ENCODE assay signal across 8 cellular contexts in genomic region chr14:44316647-44317432, GRCh38.
DNase-seq lines count a peak whose midpoint lies in the region; ATAC-seq and TF ChIP-seq lines count a peak whose summit lies in the region.

No MANE protein-coding gene starts in this region.

- in situ Hi-C loops in Panc1 (cut with HindIII; ENCODE audit: low pct_unique_long_range_greater_than_20kb, low sequenced_read_pairs) = no loop called here

- H2BK5ac ChIP-seq in H9 (ENCODE audit: insufficient read length, low read length) = no peak overlapping the region

- H3K27me3 ChIP-seq in Panc1 (ENCODE audit: control insufficient read depth, insufficient read depth, low read length) = no peaks in the 10 kb centered on the region
- no peaks in the 10 kb centered on the region for H3K27me3 ChIP-seq in upper lobe of left lung
- H3K27me3 ChIP-seq in H9 (ENCODE audit: insufficient read depth, low read length) = no peaks in the 10 kb centered on the region

- H2BK20ac ChIP-seq in H9 (ENCODE audit: low read depth, low read length, poor library complexity, severe bottlenecking) = no peak overlapping the region

- TF ChIP-seq POLR2A in upper lobe of left lung (IDR thresholded peaks at IDR 0.05) = no peak

- H3K56ac ChIP-seq in H9 (ENCODE audit: insufficient read length, low read depth, low read length) = no peak overlapping the region

- H3K4ac ChIP-seq in H9 (ENCODE audit: low read depth, low read length) = no peak overlapping the region

- H3K23ac ChIP-seq in H9 (ENCODE audit: insufficient read length, low read depth, low read length) = no peak overlapping the region

- no peak overlapping the region for H3K4me2 ChIP-seq in H9 (ENCODE audit: insufficient read depth, insufficient read length, low read length)

- H3K4me3 ChIP-seq in Panc1 (ENCODE audit: low read depth in 2 of 2, low read length in 2 of 2) (no peak overlapping the region), fibroblast of mammary gland (ENCODE audit: control insufficient read depth, low read depth, low read length) (no peak overlapping the region), upper lobe of left lung (no peak overlapping the region)

- no peaks in the 10 kb centered on the region for H3K23me2 ChIP-seq in H9 (ENCODE audit: insufficient read length, low read depth, low read length, poor library complexity, severe bottlenecking)

- H3K9me3 Mint-ChIP-seq in H9 = peaks cover 13 to 15% of the 10 kb centered on the region in 2 experiments; a peak in 3 of 5 replicates

- DNase-seq in NCI-H345 (lab: John Stamatoyannopoulos, UW) (peak; percentile 3), NCI-H345 treated with DMSO at 0.1 percent for 48 hours (lab: John Stamatoyannopoulos, UW; ENCODE audit: unreplicated experiment) (no peak), Panc1 (ENCODE audit: low read depth, low spot score) (peak; percentile 57), fibroblast of mammary gland (ENCODE audit: low read depth) (peak; percentile 91), upper lobe of left lung (no peak), H9 (no peak)

- no peaks in the 10 kb centered on the region for H3K79me2 ChIP-seq in H9 (ENCODE audit: insufficient read depth, low read length)

- no peaks in the 10 kb centered on the region for H3K27me3 Mint-ChIP-seq in H9 (ENCODE audit: low read depth)

- no peak overlapping the region for H2BK12ac ChIP-seq in H9 (ENCODE audit: insufficient read length, low read depth, low read length)

- H3K36me3 Mint-ChIP-seq in H9 (ENCODE audit: insufficient read depth in 1 of 3, low read depth in 3 of 3) = no peaks in the 10 kb centered on the region

- no peak overlapping the region for H4K91ac ChIP-seq in H9 (ENCODE audit: insufficient read length, low read depth, low read length)

- no peak for TF ChIP-seq EP300 in upper lobe of left lung (IDR thresholded peaks at IDR 0.05)

- WGBS in upper lobe of left lung, 2 donors = 72 to 73% methylated on average over 7 of the region's 7 CpGs
- no CpG with 5 or more reads among the region's 7 CpGs for WGBS in H9 (ENCODE audit: extremely low coverage, insufficient read length, low lambda C conversion rate)

- intact Hi-C loops in Panc1 (cut with micrococcal nuclease; ENCODE audit: unreplicated experiment) = no loop called here

- H3K4me1 ChIP-seq in Panc1 (ENCODE audit: control insufficient read depth, insufficient read depth, low read length) (peaks cover 4% of the 10 kb centered on the region; the same call in 1 of the 2 replicates), upper lobe of left lung (no peaks in the 10 kb centered on the region), H9 (ENCODE audit: insufficient read depth, low read length) (no peaks in the 10 kb centered on the region)

- peaks cover 7% of the 10 kb centered on the region; the same call in 1 of the 2 replicates for H3K9me3 ChIP-seq in Panc1 (ENCODE audit: control insufficient read depth, insufficient read depth, low read depth, low read length)
- no peaks in the 10 kb centered on the region for H3K9me3 ChIP-seq in upper lobe of left lung
- H3K9me3 ChIP-seq in H9 (ENCODE audit: control insufficient read depth, low read depth, low read length) = no peaks in the 10 kb centered on the region

- POLR2A ChIA-PET in Panc1 (lab: Charles Lee) = no interaction called here

- H3K9ac ChIP-seq in H9 (ENCODE audit: extremely low read depth, insufficient read length, low read length) = no peak overlapping the region

- no peaks in the 10 kb centered on the region for H3K36me3 ChIP-seq in Panc1 (ENCODE audit: control insufficient read depth, insufficient read depth, low read length)
- no peaks in the 10 kb centered on the region for H3K36me3 ChIP-seq in upper lobe of left lung

- CTCF ChIA-PET in Panc1 (lab: Charles Lee) = no interaction called here

- H3K79me1 ChIP-seq in H9 (ENCODE audit: insufficient read depth, low read depth, low read length, poor library complexity, severe bottlenecking) = no peaks in the 10 kb centered on the region

- H4K20me1 ChIP-seq in H9 (ENCODE audit: control insufficient read depth, insufficient read depth, insufficient read length) = no peaks in the 10 kb centered on the region

- H3K18ac ChIP-seq in H9 (ENCODE audit: insufficient read length, low read depth, low read length) = no peak overlapping the region

- BruUV-seq in Panc1 (replicated peaks; lab: Mats Ljungman, UMichigan) = no TSS peak

- H3K27ac ChIP-seq in Panc1 (ENCODE audit: low read length) (peak overlapping the region; percentile 68), upper lobe of left lung (no peak overlapping the region), H9 (ENCODE audit: insufficient read length, low read depth, low read length) (no peak overlapping the region)

- no peak overlapping the region for H3T11ph ChIP-seq in H9 (ENCODE audit: low read length)

- no peak overlapping the region for H4K5ac ChIP-seq in H9 (ENCODE audit: insufficient read length, low read depth, low read length)

- H3K27ac Mint-ChIP-seq in H9 = no peak overlapping the region

- H2AK5ac ChIP-seq in H9 (ENCODE audit: insufficient read length, low read length) = no peak overlapping the region

- no peak overlapping the region for H3K14ac ChIP-seq in H9 (ENCODE audit: insufficient read depth, low read length)

- H2BK120ac ChIP-seq in H9 (ENCODE audit: low read depth, low read length, poor library complexity, severe bottlenecking) = no peak overlapping the region

- no peak overlapping the region for H3K4me3 Mint-ChIP-seq in H9

- peak; percentile 81 for ATAC-seq in HG03175 (IDR thresholded peaks at IDR 0.05; ENCODE audit: unreplicated experiment)
- peak; percentile 100 for ATAC-seq in Panc1
- ATAC-seq in upper lobe of left lung (ENCODE audit: low FRiP score in 2 of 2) = peak; percentile 62 to 75
- no peak for ATAC-seq in GM21723 (IDR thresholded peaks at IDR 0.05; ENCODE audit: unreplicated experiment)

- TF ChIP-seq CTCF in Panc1 (IDR thresholded peaks at IDR 0.05) (no peak), fibroblast of mammary gland (conservative IDR thresholded peaks at IDR 0.05; ENCODE audit: control insufficient read depth, insufficient read depth, low read depth, low read length) (no peak), upper lobe of left lung (IDR thresholded peaks at IDR 0.05) (no peak), H9 (conservative IDR thresholded peaks at IDR 0.05) (no peak)

- H3K4me1 Mint-ChIP-seq in H9 = no peaks in the 10 kb centered on the region

- H2BK15ac ChIP-seq in H9 (ENCODE audit: low read depth, low read length) = no peak overlapping the region

- H2AFZ ChIP-seq in H9 (ENCODE audit: low read length) = no peak overlapping the region

- no peak overlapping the region for H4K8ac ChIP-seq in H9 (replicated peaks; ENCODE audit: insufficient read length, low read depth, low read length)

Comparison
In these comparisons a context has a peak if more than half of its experiments do, and no peak if none do; other contexts are left out.
1. DNase-seq: peak in NCI-H345 (single experiment), Panc1 (single experiment) and fibroblast of mammary gland (single experiment); none in NCI-H345 treated with DMSO at 0.1 percent for 48 hours (single experiment), upper lobe of left lung (0 of 2) and H9 (single experiment).